ENCODE assay signal across 8 cellular contexts in the genomic region with DNA sequence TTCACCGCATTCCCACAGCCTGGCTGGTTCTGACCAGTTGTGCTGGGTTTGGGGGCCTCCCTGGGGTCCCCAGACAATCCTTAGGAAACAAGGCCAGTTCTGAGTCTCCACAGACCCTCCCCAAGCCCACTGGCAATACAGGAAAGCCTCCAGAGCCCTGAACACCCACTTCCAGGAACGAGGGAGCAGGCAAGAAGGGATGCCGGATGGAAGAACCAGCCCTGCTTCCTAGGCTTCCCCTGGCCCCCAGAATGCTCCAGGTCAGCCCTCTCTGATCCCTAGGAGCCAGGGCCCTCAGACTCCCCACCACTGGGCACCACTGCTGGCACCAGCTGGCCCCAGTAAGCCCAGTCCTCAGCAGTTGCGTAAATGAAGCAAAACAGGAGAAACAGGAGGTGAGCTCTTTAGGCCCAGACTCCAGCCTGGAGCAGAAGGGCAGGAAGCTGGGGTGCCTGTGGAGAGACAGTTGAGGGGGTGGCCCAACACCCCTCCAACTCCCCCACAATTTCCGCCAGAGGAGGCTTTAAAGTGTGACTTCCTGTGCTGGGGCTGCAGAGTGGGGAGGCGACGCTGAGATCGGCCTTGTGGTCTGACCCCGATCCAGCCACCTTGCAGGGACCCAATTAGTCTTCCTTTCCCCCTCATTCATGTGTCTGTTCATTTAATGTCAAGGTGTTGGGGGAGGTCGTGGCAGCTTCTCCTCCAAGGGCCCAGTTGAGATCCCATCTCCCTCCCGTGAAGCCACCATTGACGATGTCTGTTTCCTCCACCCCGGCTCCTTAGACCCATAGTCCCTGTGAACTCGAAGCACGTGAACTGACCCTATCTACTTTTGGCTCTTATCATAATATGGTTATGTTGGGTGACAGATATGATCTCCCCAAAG. TPM values are rescaled to one million over a fixed set of nuclear protein-coding genes. Genes with fewer than 3 reads are reported as not detected.
A peak's percentile ranks its signal among the peaks of the same experiment; 100 is the strongest.
DNase-seq lines count a peak whose midpoint lies in the region; ATAC-seq and TF ChIP-seq lines count a peak whose summit lies in the region.

No MANE protein-coding gene starts in this region.

- peaks cover 75% of the 10 kb centered on the region for H4K20me1 ChIP-seq in BLaER1

- H3K9me3 Mint-ChIP-seq in activated T-helper 1 cell treated with anti-CD3 and anti-CD28 coated beads, Interleukin-12 subunit alpha, Interleukin-12 subunit beta, Interleukin-2, Interleukin-4 antibody, amounts not matched to agents 30 ng/mL and 10 ng/mL and 1 ng/mL, durations not matched to agents 14 hours and 24 hours and 36 hours, result no peaks in the 10 kb centered on the region
- no peaks in the 10 kb centered on the region for H3K9me3 Mint-ChIP-seq in type B pancreatic cell

- no peak for TF ChIP-seq CTCF in type B pancreatic cell (conservative IDR thresholded peaks at IDR 0.05)

- peaks cover 82% of the 10 kb centered on the region for H3K4me1 ChIP-seq in BLaER1

- H3K4me1 Mint-ChIP-seq in activated T-helper 1 cell treated with anti-CD3 and anti-CD28 coated beads, Interleukin-12 subunit alpha, Interleukin-12 subunit beta, Interleukin-2, Interleukin-4 antibody, amounts not matched to agents 30 ng/mL and 10 ng/mL and 1 ng/mL, durations not matched to agents 14 hours and 24 hours and 36 hours (ENCODE audit: low read depth), result peaks cover 41% of the 10 kb centered on the region
- peaks cover 19% of the 10 kb centered on the region for H3K4me1 Mint-ChIP-seq in type B pancreatic cell (ENCODE audit: unreplicated experiment)

- peak overlapping the region; percentile 96 for H3K9ac ChIP-seq in BLaER1

- H3K36me3 Mint-ChIP-seq in activated T-helper 1 cell treated with anti-CD3 and anti-CD28 coated beads, Interleukin-12 subunit alpha, Interleukin-12 subunit beta, Interleukin-2, Interleukin-4 antibody, amounts not matched to agents 30 ng/mL and 10 ng/mL and 1 ng/mL, durations not matched to agents 14 hours and 24 hours and 36 hours (ENCODE audit: low read depth), result peaks cover 27% of the 10 kb centered on the region
- H3K36me3 Mint-ChIP-seq in type B pancreatic cell, result peaks cover 26% of the 10 kb centered on the region

- H3K27me3 ChIP-seq in BLaER1, result no peaks in the 10 kb centered on the region

- H3K27me3 Mint-ChIP-seq in activated T-helper 1 cell treated with anti-CD3 and anti-CD28 coated beads, Interleukin-12 subunit alpha, Interleukin-12 subunit beta, Interleukin-2, Interleukin-4 antibody, amounts not matched to agents 30 ng/mL and 10 ng/mL and 1 ng/mL, durations not matched to agents 14 hours and 24 hours and 36 hours (ENCODE audit: insufficient read depth), result no peaks in the 10 kb centered on the region
- H3K27me3 Mint-ChIP-seq in type B pancreatic cell, result no peaks in the 10 kb centered on the region

- DNase-seq in M059J (ENCODE audit: low read depth) (peak; percentile 54), left ventricle myocardium superior (peak; percentile 50), NCI-H1436 (lab: John Stamatoyannopoulos, UW) (no peak), type B pancreatic cell (ENCODE audit: extremely low spot score, unreplicated experiment) (no peak)
- peak; percentile 56 for DNase-seq in activated T-helper 1 cell treated with anti-CD3 and anti-CD28 coated beads, Interleukin-12 subunit alpha, Interleukin-12 subunit beta, Interleukin-2, Interleukin-4 antibody, amounts not matched to agents 30 ng/mL and 10 ng/mL and 1 ng/mL, durations not matched to agents 14 hours and 24 hours and 36 hours (ENCODE audit: low spot score)
- peak; percentile 45 for DNase-seq in stimulated activated CD8-positive, alpha-beta memory T cell treated with anti-CD3 and anti-CD28 coated beads, Interleukin-15, amount 100 ng/mL, for 1 hour (ENCODE audit: low read depth)

- H3K36me3 ChIP-seq in BLaER1, result peaks cover 42% of the 10 kb centered on the region

- ATAC-seq in left ventricle myocardium superior (no peak), HG02870 (IDR thresholded peaks at IDR 0.05; ENCODE audit: unreplicated experiment) (no peak)

- peak overlapping the region; percentile 99 for H3K4me2 ChIP-seq in BLaER1

- intact Hi-C loops in activated T-helper 1 cell treated with anti-CD3 and anti-CD28 coated beads, Interleukin-12 subunit alpha, Interleukin-12 subunit beta, Interleukin-2, Interleukin-4 antibody, amounts not matched to agents 30 ng/mL and 10 ng/mL and 1 ng/mL, durations not matched to agents 14 hours and 24 hours and 36 hours (cut with micrococcal nuclease), result loop anchor here (1.0 to 5.0 kb wide), 5 partner anchors 86 to 270 kb away; partner anchors contain the start of genes CHD4, IFFO1 and VAMP1
- intact Hi-C loops in left ventricle myocardium superior (cut with micrococcal nuclease), result no loop called here

- H3K4me3 ChIP-seq in BLaER1, result peak overlapping the region; percentile 92

- H3K4me3 Mint-ChIP-seq in activated T-helper 1 cell treated with anti-CD3 and anti-CD28 coated beads, Interleukin-12 subunit alpha, Interleukin-12 subunit beta, Interleukin-2, Interleukin-4 antibody, amounts not matched to agents 30 ng/mL and 10 ng/mL and 1 ng/mL, durations not matched to agents 14 hours and 24 hours and 36 hours, result no peak overlapping the region
- no peak overlapping the region for H3K4me3 Mint-ChIP-seq in type B pancreatic cell

- H3K27ac ChIP-seq in BLaER1, result peak overlapping the region; percentile 98

- no peak overlapping the region for H3K27ac Mint-ChIP-seq in activated T-helper 1 cell treated with anti-CD3 and anti-CD28 coated beads, Interleukin-12 subunit alpha, Interleukin-12 subunit beta, Interleukin-2, Interleukin-4 antibody, amounts not matched to agents 30 ng/mL and 10 ng/mL and 1 ng/mL, durations not matched to agents 14 hours and 24 hours and 36 hours
- no peak overlapping the region for H3K27ac Mint-ChIP-seq in type B pancreatic cell

- no peaks in the 10 kb centered on the region for H3K9me3 ChIP-seq in BLaER1

RNA-seq across cellular contexts. Expression of gene TNFRSF1A, which starts 4.8 kb away (rescaled TPM):
- total RNA-seq in M059J (2014; rRNA removed; shearing (Covaris generic)), result 180 and 233 TPM in 2 replicates
- 51.4 and 55.9 TPM in 2 replicates for total RNA-seq in activated T-helper 1 cell treated with anti-CD3 and anti-CD28 coated beads, Interleukin-12 subunit alpha, Interleukin-12 subunit beta, Interleukin-2, Interleukin-4 antibody, amounts not matched to agents 30 ng/mL and 10 ng/mL and 1 ng/mL, durations not matched to agents 14 hours and 24 hours and 36 hours
- total RNA-seq in left ventricle myocardium superior (44.0 TPM), type B pancreatic cell (ENCODE audit: low replicate concordance) (79.1 and 222 TPM in 2 replicates)

RNA-seq across cellular contexts. Expression of gene PLEKHG6, which starts 26.6 kb away (rescaled TPM):
- 0.05 TPM in 1 of 2 replicates, not detected in the other for total RNA-seq in M059J (2014; rRNA removed; shearing (Covaris generic))
- not detected in 2 replicates for total RNA-seq in activated T-helper 1 cell treated with anti-CD3 and anti-CD28 coated beads, Interleukin-12 subunit alpha, Interleukin-12 subunit beta, Interleukin-2, Interleukin-4 antibody, amounts not matched to agents 30 ng/mL and 10 ng/mL and 1 ng/mL, durations not matched to agents 14 hours and 24 hours and 36 hours
- total RNA-seq in left ventricle myocardium superior (0.47 TPM), type B pancreatic cell (ENCODE audit: low replicate concordance) (32.4 and 115 TPM in 2 replicates)

RNA-seq across cellular contexts. Expression of gene SCNN1A, which starts 38.3 kb away (rescaled TPM):
- total RNA-seq in M059J (2014; rRNA removed; shearing (Covaris generic)), result 1.5 and 4.5 TPM in 2 replicates
- total RNA-seq in activated T-helper 1 cell treated with anti-CD3 and anti-CD28 coated beads, Interleukin-12 subunit alpha, Interleukin-12 subunit beta, Interleukin-2, Interleukin-4 antibody, amounts not matched to agents 30 ng/mL and 10 ng/mL and 1 ng/mL, durations not matched to agents 14 hours and 24 hours and 36 hours, result 0.05 and 0.32 TPM in 2 replicates
- total RNA-seq in left ventricle myocardium superior (1.7 TPM), type B pancreatic cell (ENCODE audit: low replicate concordance) (29.2 and 72.7 TPM in 2 replicates)

RNA-seq across cellular contexts. Expression of gene LTBR, which starts 46.9 kb away (rescaled TPM):
- total RNA-seq in M059J (2014; rRNA removed; shearing (Covaris generic)), result 0.34 and 0.49 TPM in 2 replicates
- total RNA-seq in activated T-helper 1 cell treated with anti-CD3 and anti-CD28 coated beads, Interleukin-12 subunit alpha, Interleukin-12 subunit beta, Interleukin-2, Interleukin-4 antibody, amounts not matched to agents 30 ng/mL and 10 ng/mL and 1 ng/mL, durations not matched to agents 14 hours and 24 hours and 36 hours, result 0.64 and 1.3 TPM in 2 replicates
- 32.9 TPM for total RNA-seq in left ventricle myocardium superior
- 18.5 and 98.5 TPM in 2 replicates for total RNA-seq in type B pancreatic cell (ENCODE audit: low replicate concordance)

Comparison
In these comparisons a context has a peak if more than half of its experiments do, and no peak if none do; other contexts are left out.
1. DNase-seq: peak in M059J (single experiment), activated T-helper 1 cell treated with anti-CD3 and anti-CD28 coated beads, Interleukin-12 subunit alpha, Interleukin-12 subunit beta, Interleukin-2, Interleukin-4 antibody, amounts not matched to agents 30 ng/mL and 10 ng/mL and 1 ng/mL, durations not matched to agents 14 hours and 24 hours and 36 hours (single experiment), left ventricle myocardium superior (single experiment) and stimulated activated CD8-positive, alpha-beta memory T cell treated with anti-CD3 and anti-CD28 coated beads, Interleukin-15, amount 100 ng/mL, for 1 hour (single experiment); none in NCI-H1436 (single experiment) and type B pancreatic cell (single experiment).
2. RNA of gene PLEKHG6, which starts 26.6 kb away (total RNA-seq): 32.4 to 115 TPM in type B pancreatic cell; 0.47 TPM in left ventricle myocardium superior (single experiment), 0.05 TPM in M059J and not detected in activated T-helper 1 cell treated with anti-CD3 and anti-CD28 coated beads, Interleukin-12 subunit alpha, Interleukin-12 subunit beta, Interleukin-2, Interleukin-4 antibody, amounts not matched to agents 30 ng/mL and 10 ng/mL and 1 ng/mL, durations not matched to agents 14 hours and 24 hours and 36 hours; every median in the first group is over 10 times any median in the second.